ENCODE assay signal across 29 cellular contexts in genomic region chr11:45583981-45584380, GRCh38.
A peak's percentile ranks its signal among the peaks of the same experiment; 100 is the strongest.
DNase-seq lines count a peak whose midpoint lies in the region; ATAC-seq and TF ChIP-seq lines count a peak whose summit lies in the region.
"Had no signal": no experiment of that assay in that cellular context is flagged by ENCODE, and none has a peak within 500 bp of the region (broad histone marks: within the 10 kb centered on the region; RNA-seq: fewer than 3 reads in every experiment).

No MANE protein-coding gene starts in this region.

- TF ChIP-seq POLR2A in lower leg skin (IDR thresholded peaks at IDR 0.05) = no peak

- no peaks in the 10 kb centered on the region for H3K36me3 ChIP-seq in upper lobe of right lung
- H3K36me3 ChIP-seq: BE2C; BLaER1; BLaER1 treated with 17β-estradiol and CSF1 and Interleukin-3, amounts not matched to agents 10 nM and 100 nM had no signal

- no peak overlapping the region for H3K4me3 ChIP-seq in upper lobe of right lung
- no peak overlapping the region for H3K4me3 ChIP-seq in lower leg skin (ENCODE audit: low read depth, poor library complexity, severe bottlenecking)
- H3K4me3 ChIP-seq: A549; BLaER1; BLaER1 treated with 17β-estradiol and CSF1 and Interleukin-3, amounts not matched to agents 10 nM and 100 nM had no signal

- H3K27me3 ChIP-seq in upper lobe of right lung = no peaks in the 10 kb centered on the region
- H3K27me3 ChIP-seq: BE2C; BLaER1; BLaER1 treated with 17β-estradiol and CSF1 and Interleukin-3, amounts not matched to agents 10 nM and 100 nM had no signal

- TF ChIP-seq CTCF in upper lobe of right lung (IDR thresholded peaks at IDR 0.05) (no peak), lower leg skin (IDR thresholded peaks at IDR 0.05) (no peak)

- ATAC-seq in upper lobe of right lung = no peak
- ATAC-seq: A549; CD8-positive, alpha-beta T cell had no signal

- 80 to 83% methylated on average over 11 of the region's 11 CpGs for WGBS in lower leg skin, 2 donors

- H3K27ac ChIP-seq in upper lobe of right lung = no peak overlapping the region
- H3K27ac ChIP-seq: 22Rv1; A549; BLaER1; BLaER1 treated with 17β-estradiol and CSF1 and Interleukin-3, amounts not matched to agents 10 nM and 100 nM; C4-2B had no signal

- intact Hi-C loops in posterior vena cava (cut with DNase I) (no loop called here), upper lobe of right lung (cut with DNase I) (no loop called here), lower leg skin (cut with DNase I; ENCODE audit: low total_unique reads) (no loop called here)

- no peaks in the 10 kb centered on the region for H3K4me1 ChIP-seq in upper lobe of right lung
- H3K4me1 ChIP-seq: A549; BE2C; BLaER1; BLaER1 treated with 17β-estradiol and CSF1 and Interleukin-3, amounts not matched to agents 10 nM and 100 nM; Caco-2 had no signal

- DNase-seq in posterior vena cava (ENCODE audit: low spot score) = peak; percentile 71
- peak; percentile 44 for DNase-seq in upper lobe of right lung
- no peak for DNase-seq in stimulated activated CD4-positive, alpha-beta T cell treated with anti-CD3 and anti-CD28 coated beads, Interleukin-1b, Interleukin-23, amount 100 ng/mL, for 48 hours
- DNase-seq in lower leg skin (ENCODE audit: low spot score in 2 of 2) = no peak
- DNase-seq: 8988T; ACHN; AML-193; BE2C; C1 segment of cervical spinal cord; Caco-2; Calu3; CD4-positive, alpha-beta memory T cell; CD4-positive, alpha-beta T cell; CD4-positive, CD25-positive, alpha-beta regulatory T cell; CD8-positive, alpha-beta memory T cell; CD8-positive, alpha-beta T cell; COR-L47; DMS 273 treated with DMSO at 0.1 percent for 48 hours; DMS153; DMS53; DMS79; DMS79 treated with DMSO at 0.1 percent for 48 hours; DND-41; EL had no signal

- H3K9me3 ChIP-seq in upper lobe of right lung = no peaks in the 10 kb centered on the region
- H3K9me3 ChIP-seq: A549; BE2C; BLaER1; BLaER1 treated with 17β-estradiol and CSF1 and Interleukin-3, amounts not matched to agents 10 nM and 100 nM; Caco-2 had no signal

Comparison
In these comparisons a context has a peak if more than half of its experiments do, and no peak if none do; other contexts are left out.
1. DNase-seq: peak in posterior vena cava (single experiment) and upper lobe of right lung (single experiment); none in stimulated activated CD4-positive, alpha-beta T cell treated with anti-CD3 and anti-CD28 coated beads, Interleukin-1b, Interleukin-23, amount 100 ng/mL, for 48 hours (single experiment) and lower leg skin (0 of 2).